ENCODE assay signal across 10 cellular contexts in the genomic region with DNA sequence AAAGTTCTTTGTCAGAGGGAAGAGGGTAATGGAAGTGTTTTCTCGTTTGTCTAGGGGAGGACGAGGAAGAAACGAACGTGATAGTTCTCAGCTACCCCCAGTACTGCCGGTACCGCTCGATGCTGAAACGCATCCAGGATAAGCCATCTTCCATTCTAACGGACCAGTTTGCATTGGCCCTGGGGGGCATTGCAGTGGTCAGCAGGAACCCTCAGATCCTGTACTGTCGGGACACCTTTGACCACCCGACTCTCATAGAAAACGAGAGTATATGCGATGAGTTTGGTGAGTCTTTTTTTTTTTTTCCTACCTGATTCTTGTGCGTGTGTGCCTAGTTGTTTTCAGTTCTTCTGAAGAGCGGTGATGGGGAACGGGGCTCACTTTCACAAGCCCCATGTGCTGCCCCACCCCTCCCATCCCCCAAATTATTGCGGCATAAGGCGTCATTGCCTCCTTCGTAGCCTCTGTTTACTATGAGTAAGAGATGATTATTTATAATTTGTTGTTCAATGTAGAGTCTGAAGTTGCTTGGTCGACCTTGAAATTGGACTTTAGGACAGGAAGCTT.
DNase-seq lines count a peak whose midpoint lies in the region; ATAC-seq and FAIRE-seq lines count a peak whose summit lies in the region.
"Had no signal": no experiment of that assay in that cellular context is flagged by ENCODE, and none has a peak within 500 bp of the region (broad histone marks: within the 10 kb centered on the region; RNA-seq: fewer than 3 reads in every experiment).

No MANE protein-coding gene starts in this region.

- ATAC-seq in GM19452 (IDR thresholded peaks at IDR 0.05; ENCODE audit: unreplicated experiment) (peak; percentile 71), HG03039 (IDR thresholded peaks at IDR 0.05; ENCODE audit: unreplicated experiment) (peak; percentile 54)

- peak overlapping the region; percentile 62 for H3K27ac Mint-ChIP-seq in activated naive CD8-positive, alpha-beta T cell treated with anti-CD3 and anti-CD28 coated beads for 36 hours

- peaks cover 4% of the 10 kb centered on the region for H3K9me3 Mint-ChIP-seq in activated naive CD8-positive, alpha-beta T cell treated with anti-CD3 and anti-CD28 coated beads for 36 hours

- H3K4me3 Mint-ChIP-seq in activated naive CD8-positive, alpha-beta T cell treated with anti-CD3 and anti-CD28 coated beads for 36 hours: no peak overlapping the region

- peaks cover 42% of the 10 kb centered on the region for H3K4me1 Mint-ChIP-seq in activated naive CD8-positive, alpha-beta T cell treated with anti-CD3 and anti-CD28 coated beads for 36 hours

- H3K36me3 Mint-ChIP-seq in activated naive CD8-positive, alpha-beta T cell treated with anti-CD3 and anti-CD28 coated beads for 36 hours: peaks cover 86% of the 10 kb centered on the region

- no peaks in the 10 kb centered on the region for H3K27me3 Mint-ChIP-seq in activated naive CD8-positive, alpha-beta T cell treated with anti-CD3 and anti-CD28 coated beads for 36 hours

- FAIRE-seq in GM18507 (lab: Jason Lieb, UNC): peak; percentile 97
- FAIRE-seq: kidney had no signal

- DNase-seq in GM18507 (ENCODE audit: extremely low spot score, insufficient read length, low read depth) (peak; percentile 43), NCI-H2171 (lab: John Stamatoyannopoulos, UW) (no peak), kidney tubule cell (ENCODE audit: low spot score) (no peak), dermis blood vessel endothelial cell (no peak), NCI-H82 treated with DMSO at 0.1 percent for 48 hours (lab: John Stamatoyannopoulos, UW; ENCODE audit: unreplicated experiment) (no peak)
- DNase-seq in activated naive CD8-positive, alpha-beta T cell treated with anti-CD3 and anti-CD28 coated beads for 36 hours: no peak
- DNase-seq: kidney, retina had no signal
